In the genomic region with DNA sequence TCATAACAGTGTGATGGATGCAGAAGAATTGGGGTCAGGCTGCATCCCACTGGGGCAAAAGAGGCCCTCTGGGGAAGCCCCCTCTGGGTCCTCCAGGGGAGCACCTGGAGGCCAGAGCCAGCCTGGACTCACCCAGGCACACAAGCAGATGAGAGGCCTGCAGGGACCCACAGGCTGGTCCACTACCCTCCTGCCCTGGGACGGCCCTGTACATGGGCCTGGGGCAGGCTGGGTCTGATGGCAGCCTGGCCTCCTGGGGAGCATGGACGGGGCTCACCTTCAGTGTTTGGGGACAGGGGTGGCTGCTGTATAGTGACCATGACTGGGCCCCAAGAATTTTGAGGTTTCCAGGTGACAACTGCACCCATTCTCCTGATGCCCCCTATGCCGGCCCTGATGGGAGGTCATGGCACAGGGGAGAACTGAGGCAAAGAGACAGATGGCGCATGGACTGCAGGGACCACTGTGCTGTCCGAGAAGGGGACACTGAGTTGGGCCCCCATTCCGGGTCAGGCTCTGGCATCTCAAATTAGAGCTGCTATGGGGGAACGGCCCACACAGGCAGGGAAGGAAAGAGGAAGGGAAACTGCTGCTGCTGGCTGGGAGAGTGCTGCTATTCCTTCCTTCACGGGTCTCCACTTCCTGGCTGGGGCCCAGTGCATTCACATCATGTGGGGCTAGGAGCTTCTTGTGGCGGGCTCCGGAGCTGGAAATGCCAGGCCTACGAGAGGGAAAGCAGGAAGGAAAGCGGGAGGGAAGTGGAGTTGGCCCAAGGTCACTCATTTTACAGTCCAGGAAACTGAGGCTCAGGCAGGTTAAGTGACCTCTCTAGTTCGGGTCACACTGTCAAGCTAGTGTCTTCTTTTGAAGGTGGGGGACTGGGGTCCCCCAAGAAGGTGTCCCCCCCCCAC, we compare ENCODE assay signal across 9 cellular contexts. TPM values are rescaled to one million over a fixed set of nuclear protein-coding genes. Genes with fewer than 3 reads are reported as not detected.
DNase-seq lines count a peak whose midpoint lies in the region; ATAC-seq, FAIRE-seq and TF ChIP-seq lines count a peak whose summit lies in the region.
"Had no signal": no experiment of that assay in that cellular context is flagged by ENCODE, and none has a peak within 500 bp of the region (broad histone marks: within the 10 kb centered on the region; RNA-seq: fewer than 3 reads in every experiment).

No MANE protein-coding gene starts in this region.

- H4K20me1 ChIP-seq in endothelial cell of umbilical vein (replicated peaks; ENCODE audit: control insufficient read depth, extremely low read depth, insufficient read depth, low read length), result no peaks in the 10 kb centered on the region

- H3K9ac ChIP-seq in endothelial cell of umbilical vein (replicated peaks; ENCODE audit: extremely low read depth, insufficient read depth, low read length) (peak overlapping the region; percentile 36), muscle layer of colon (ENCODE audit: low read length) (peak overlapping the region; percentile 45)

- H3K4me1 Mint-ChIP-seq in activated CD8-positive, alpha-beta memory T cell treated with anti-CD3 and anti-CD28 coated beads, Interleukin-2, amount 10 ng/mL, durations not matched to agents 7 days and 5 days, result peaks cover 75% of the 10 kb centered on the region

- DNase-seq in activated CD8-positive, alpha-beta memory T cell treated with anti-CD3 and anti-CD28 coated beads, Interleukin-2, amount 10 ng/mL, durations not matched to agents 7 days and 5 days, result no peak
- DNase-seq in activated CD8-positive, alpha-beta memory T cell treated with anti-CD3 and anti-CD28 coated beads for 24 hours, result no peak
- peak; percentile 36 to 42 for DNase-seq in SJCRH30
- peak; percentile 26 for DNase-seq in endothelial cell of umbilical vein (ENCODE audit: low read depth, low spot score)
- DNase-seq in aorta, result peak; percentile 79 to 88
- no peak for DNase-seq in NCI-H2107 treated with DMSO at 0.1 percent for 48 hours (lab: John Stamatoyannopoulos, UW; ENCODE audit: unreplicated experiment)
- DNase-seq in GM10266 (ENCODE audit: extremely low spot score), result no peak

- peak; percentile 79 for FAIRE-seq in endothelial cell of umbilical vein (lab: Jason Lieb, UNC)
- FAIRE-seq: endometrium had no signal

- H3K4me3 Mint-ChIP-seq in activated CD8-positive, alpha-beta memory T cell treated with anti-CD3 and anti-CD28 coated beads, Interleukin-2, amount 10 ng/mL, durations not matched to agents 7 days and 5 days, result peak overlapping the region; percentile 78

- H3K9me3 Mint-ChIP-seq in activated CD8-positive, alpha-beta memory T cell treated with anti-CD3 and anti-CD28 coated beads, Interleukin-2, amount 10 ng/mL, durations not matched to agents 7 days and 5 days (ENCODE audit: low read depth), result peaks cover 17% of the 10 kb centered on the region

- WGBS in aorta, 2 donors, result 56 to 60% methylated on average over 13 of the region's 13 CpGs

- H3K9me3 ChIP-seq in SJCRH30 (replicated peaks) (no peaks in the 10 kb centered on the region), endothelial cell of umbilical vein (replicated peaks; ENCODE audit: control insufficient read depth, insufficient read depth, low read length) (no peaks in the 10 kb centered on the region), muscle layer of colon (ENCODE audit: low read length) (no peaks in the 10 kb centered on the region), aorta (ENCODE audit: control insufficient read depth, low read length) (peaks cover 2% of the 10 kb centered on the region)

- H3K9me1 ChIP-seq in endothelial cell of umbilical vein (replicated peaks; ENCODE audit: control insufficient read depth, extremely low read depth, insufficient read depth, low read length), result no peaks in the 10 kb centered on the region

- H3K4me2 ChIP-seq in endothelial cell of umbilical vein (ENCODE audit: insufficient read depth, low read length), result peak overlapping the region; percentile 20

- intact Hi-C loops in endothelial cell of umbilical vein (cut with micrococcal nuclease), result loop anchor here (1.0 to 10.0 kb wide), 5 partner anchors 37 to 1070 kb away; partner anchors contain the start of genes FAM120AOS, IPPK and SUSD3
- intact Hi-C loops in aorta (cut with DNase I), result loop anchor here (5.0 to 10.0 kb wide), 3 partner anchors 38 to 90 kb away; partner anchors contain the start of gene NINJ1 (in 1 of the 2)

- H3K27ac Mint-ChIP-seq in activated CD8-positive, alpha-beta memory T cell treated with anti-CD3 and anti-CD28 coated beads, Interleukin-2, amount 10 ng/mL, durations not matched to agents 7 days and 5 days, result peak overlapping the region; percentile 100

- H3K36me3 ChIP-seq in SJCRH30, result no peaks in the 10 kb centered on the region
- no peaks in the 10 kb centered on the region for H3K36me3 ChIP-seq in endothelial cell of umbilical vein (ENCODE audit: control insufficient read depth in 2 of 2, extremely low read depth in 1 of 2, insufficient read depth in 2 of 2, low read length in 2 of 2)
- H3K36me3 ChIP-seq in muscle layer of colon (ENCODE audit: insufficient read depth, low read length), result no peaks in the 10 kb centered on the region
- no peaks in the 10 kb centered on the region for H3K36me3 ChIP-seq in aorta (ENCODE audit: control insufficient read depth in 1 of 2, insufficient read depth in 2 of 2, low read length in 1 of 2)

- peak overlapping the region; percentile 29 for H2AFZ ChIP-seq in endothelial cell of umbilical vein (ENCODE audit: low read depth, low read length)

- TF ChIP-seq POLR2A in endothelial cell of umbilical vein (IDR thresholded peaks at IDR 0.05; ENCODE audit: low read depth, low read length), result no peak

- TSS peak; percentile 84 for BruUV-seq in endothelial cell of umbilical vein (replicated peaks; lab: Mats Ljungman, UMichigan)

- H3K4me3 ChIP-seq in SJCRH30, result peak overlapping the region; percentile 62
- H3K4me3 ChIP-seq in endothelial cell of umbilical vein (replicated peaks in 1 of 3; ENCODE audit: insufficient read depth in 1 of 3, low read depth in 1 of 3, low read length in 3 of 3), result peak overlapping the region in 1 of 3 experiments; percentile 53
- peak overlapping the region in 1 of 2 donors; percentile 58 for H3K4me3 ChIP-seq in muscle layer of colon (ENCODE audit: low read depth in 1 of 2, low read length in 2 of 2)
- peak overlapping the region in 1 of 2 donors; percentile 31 for H3K4me3 ChIP-seq in aorta (ENCODE audit: low read length in 2 of 2)

- no peaks in the 10 kb centered on the region for H3K27me3 ChIP-seq in SJCRH30
- no peaks in the 10 kb centered on the region for H3K27me3 ChIP-seq in endothelial cell of umbilical vein (ENCODE audit: control insufficient read depth in 2 of 2, insufficient read depth in 2 of 2, low read length in 2 of 2)
- H3K27me3 ChIP-seq in muscle layer of colon (ENCODE audit: control insufficient read depth in 1 of 2, insufficient read depth in 2 of 2, low read length in 2 of 2), result no peaks in the 10 kb centered on the region
- H3K27me3 ChIP-seq in aorta (ENCODE audit: control insufficient read depth in 1 of 2, insufficient read depth in 2 of 2, low read length in 1 of 2), result no peaks in the 10 kb centered on the region

- peaks cover 25% of the 10 kb centered on the region for H3K79me2 ChIP-seq in endothelial cell of umbilical vein (ENCODE audit: control insufficient read depth, insufficient read depth, low read length)

- H3K36me3 Mint-ChIP-seq in activated CD8-positive, alpha-beta memory T cell treated with anti-CD3 and anti-CD28 coated beads, Interleukin-2, amount 10 ng/mL, durations not matched to agents 7 days and 5 days, result peaks cover 34% of the 10 kb centered on the region

- TF ChIP-seq CTCF in endothelial cell of umbilical vein (IDR thresholded peaks at IDR 0.05; ENCODE audit: extremely low read depth in 1 of 2, insufficient read depth in 1 of 2, low read depth in 1 of 2, low read length in 2 of 2) (no peak), GM10266 (IDR thresholded peaks at IDR 0.05; ENCODE audit: control insufficient read depth, insufficient read depth, low read depth, missing control alignments) (no peak)

- dilution Hi-C loops in endothelial cell of umbilical vein (cut with MboI; ENCODE audit: extremely low pct_ligation_motif_present, low sequenced_read_pairs), result no loop called here

- CTCF ChIA-PET in activated CD8-positive, alpha-beta memory T cell treated with anti-CD3 and anti-CD28 coated beads, Interleukin-2, amount 10 ng/mL, durations not matched to agents 7 days and 5 days (lab: Charles Lee), result interaction anchor here (1.0 to 5.4 kb wide), 6 partner anchors 10 to 472 kb away, joined by 3 to 52 read pairs (median 8); no protein-coding TSS in a partner anchor
- CTCF ChIA-PET in endothelial cell of umbilical vein (lab: Charles Lee), result interaction anchor here (1.3 to 2.0 kb wide), 3 partner anchors 14 to 40 kb away, joined by 3 to 13 read pairs (median 11); partner anchors contain the start of gene NINJ1

- H3K4me1 ChIP-seq in SJCRH30, result peaks cover 25% of the 10 kb centered on the region
- peaks cover 34% of the 10 kb centered on the region for H3K4me1 ChIP-seq in endothelial cell of umbilical vein (ENCODE audit: control insufficient read depth, extremely low read depth, insufficient read depth, low read length)
- H3K4me1 ChIP-seq in muscle layer of colon (ENCODE audit: insufficient read depth, low read length), result peaks cover 40% of the 10 kb centered on the region
- peaks cover 2 to 7% of the 10 kb centered on the region in 2 donors for H3K4me1 ChIP-seq in aorta (ENCODE audit: control insufficient read depth in 1 of 2, insufficient read depth in 2 of 2, low read length in 2 of 2)

- H3K27me3 Mint-ChIP-seq in activated CD8-positive, alpha-beta memory T cell treated with anti-CD3 and anti-CD28 coated beads, Interleukin-2, amount 10 ng/mL, durations not matched to agents 7 days and 5 days, result no peaks in the 10 kb centered on the region

- POLR2A ChIA-PET in endothelial cell of umbilical vein (lab: Charles Lee), result interaction anchor here (1.3 to 1.7 kb wide), 3 partner anchors 37 to 359 kb away, joined by 4 to 8 read pairs (median 7); partner anchors contain the start of genes FAM120AOS and NINJ1

- no peak for ATAC-seq in activated CD8-positive, alpha-beta memory T cell treated with anti-CD3 and anti-CD28 coated beads, Interleukin-2, amount 10 ng/mL, durations not matched to agents 7 days and 5 days
- ATAC-seq in aorta (ENCODE audit: low FRiP score), result no peak

- peak overlapping the region; percentile 77 for H3K27ac ChIP-seq in SJCRH30
- H3K27ac ChIP-seq in endothelial cell of umbilical vein (ENCODE audit: insufficient read depth, low read depth, low read length), result peak overlapping the region; percentile 69
- H3K27ac ChIP-seq in muscle layer of colon (ENCODE audit: low read depth, low read length), result peak overlapping the region; percentile 89
- peak overlapping the region; percentile 28 to 69 for H3K27ac ChIP-seq in aorta (ENCODE audit: low read depth in 1 of 2, low read length in 2 of 2)

RNA-seq across cellular contexts. Expression of gene CARD19, which starts 1.5 kb away (rescaled TPM):
- 10 to 100 TPM; 45.0 to 83.0 TPM for total RNA-seq in activated CD8-positive, alpha-beta memory T cell treated with anti-CD3 and anti-CD28 coated beads, Interleukin-2, amount 10 ng/mL, durations not matched to agents 7 days and 5 days
- 36.9 and 41.6 TPM in 2 replicates for total RNA-seq in SJCRH30 (2014; rRNA removed; shearing (Covaris generic))
- total RNA-seq in endothelial cell of umbilical vein (45.7 and 58.4 TPM in 2 replicates), aorta (10 to 100 TPM; 47.7 to 50.5 TPM)
- polyA plus RNA-seq in endothelial cell of umbilical vein (148 and 238 TPM in 2 replicates), aorta (10 to 100 TPM; 80.1 to 92.3 TPM)
- 73.7 and 99.6 TPM in 2 replicates for polyA plus RNA-seq in endothelial cell of umbilical vein (2011; cell fraction: cytosol; rRNA removed)
- polyA plus RNA-seq in endothelial cell of umbilical vein (2011; cell fraction: nucleus; rRNA removed), result 77.8 and 80.0 TPM in 2 replicates
- 44.0 and 78.6 TPM in 2 replicates for polyA plus RNA-seq in endothelial cell of umbilical vein (2012)
- polyA minus RNA-seq in endothelial cell of umbilical vein, result 25.4 and 36.1 TPM in 2 replicates
- 7.7 TPM for polyA minus RNA-seq in endothelial cell of umbilical vein (2011; cell fraction: cytosol; rRNA and poly(A)+ RNA removed)
- polyA minus RNA-seq in endothelial cell of umbilical vein (2011; cell fraction: nucleus; rRNA and poly(A)+ RNA removed), result 18.2 and 21.8 TPM in 2 replicates

RNA-seq across cellular contexts. Expression of gene SUSD3, which starts 36.0 kb away (rescaled TPM):
- 10 to 100 TPM; 40.1 to 67.3 TPM for total RNA-seq in activated CD8-positive, alpha-beta memory T cell treated with anti-CD3 and anti-CD28 coated beads, Interleukin-2, amount 10 ng/mL, durations not matched to agents 7 days and 5 days
- total RNA-seq in SJCRH30 (2014; rRNA removed; shearing (Covaris generic)), result not detected in 2 replicates
- total RNA-seq in endothelial cell of umbilical vein (not detected in 2 replicates), aorta (10 to 100 TPM in 1 of 2 donors, 1 to 10 TPM in 1; 3.8 to 10.3 TPM)
- polyA plus RNA-seq in endothelial cell of umbilical vein (0.14 TPM in 1 of 2 replicates, not detected in the other), aorta (1 to 10 TPM; 2.6 to 5.0 TPM)
- polyA plus RNA-seq in endothelial cell of umbilical vein (2011; cell fraction: cytosol; rRNA removed), result not detected in 2 replicates
- polyA plus RNA-seq in endothelial cell of umbilical vein (2011; cell fraction: nucleus; rRNA removed), result not detected in 2 replicates
- not detected in 2 replicates for polyA plus RNA-seq in endothelial cell of umbilical vein (2012)
- 0.40 and 0.68 TPM in 2 replicates for polyA minus RNA-seq in endothelial cell of umbilical vein
- not detected for polyA minus RNA-seq in endothelial cell of umbilical vein (2011; cell fraction: cytosol; rRNA and poly(A)+ RNA removed)
- polyA minus RNA-seq in endothelial cell of umbilical vein (2011; cell fraction: nucleus; rRNA and poly(A)+ RNA removed), result not detected in 2 replicates

RNA-seq across cellular contexts. Expression of gene NINJ1, which starts 39.5 kb away (rescaled TPM):
- 10 to 100 TPM; 31.1 to 54.9 TPM for total RNA-seq in activated CD8-positive, alpha-beta memory T cell treated with anti-CD3 and anti-CD28 coated beads, Interleukin-2, amount 10 ng/mL, durations not matched to agents 7 days and 5 days
- 24.6 and 27.1 TPM in 2 replicates for total RNA-seq in SJCRH30 (2014; rRNA removed; shearing (Covaris generic))
- total RNA-seq in endothelial cell of umbilical vein (31.5 and 42.2 TPM in 2 replicates), aorta (10 to 100 TPM; 66.8 to 80.3 TPM)
- polyA plus RNA-seq in endothelial cell of umbilical vein (57.7 and 75.4 TPM in 2 replicates), aorta (100 to 1,000 TPM in 1 of 2 donors, 10 to 100 TPM in 1; 46.7 to 113 TPM)
- polyA plus RNA-seq in endothelial cell of umbilical vein (2011; cell fraction: cytosol; rRNA removed), result 41.6 and 45.2 TPM in 2 replicates
- 13.5 and 16.1 TPM in 2 replicates for polyA plus RNA-seq in endothelial cell of umbilical vein (2011; cell fraction: nucleus; rRNA removed)
- 47.0 and 62.3 TPM in 2 replicates for polyA plus RNA-seq in endothelial cell of umbilical vein (2012)
- polyA minus RNA-seq in endothelial cell of umbilical vein, result 17.9 and 23.1 TPM in 2 replicates
- 9.3 TPM for polyA minus RNA-seq in endothelial cell of umbilical vein (2011; cell fraction: cytosol; rRNA and poly(A)+ RNA removed)
- 6.6 and 11.2 TPM in 2 replicates for polyA minus RNA-seq in endothelial cell of umbilical vein (2011; cell fraction: nucleus; rRNA and poly(A)+ RNA removed)

Comparison
In these comparisons a context has a peak if more than half of its experiments do, and no peak if none do; other contexts are left out.
1. DNase-seq: peak in SJCRH30 (2 of 2), endothelial cell of umbilical vein (single experiment) and aorta (2 of 2); none in activated CD8-positive, alpha-beta memory T cell treated with anti-CD3 and anti-CD28 coated beads, Interleukin-2, amount 10 ng/mL, durations not matched to agents 7 days and 5 days (single experiment), activated CD8-positive, alpha-beta memory T cell treated with anti-CD3 and anti-CD28 coated beads for 24 hours (single experiment), NCI-H2107 treated with DMSO at 0.1 percent for 48 hours (single experiment) and GM10266 (single experiment).
2. Peak in every context shown above with its lines, with median percentiles within 50 percentile points of each other: H3K27ac ChIP-seq.